Comparison of ENCODE assay signal across 18 cellular contexts in the genomic region with DNA sequence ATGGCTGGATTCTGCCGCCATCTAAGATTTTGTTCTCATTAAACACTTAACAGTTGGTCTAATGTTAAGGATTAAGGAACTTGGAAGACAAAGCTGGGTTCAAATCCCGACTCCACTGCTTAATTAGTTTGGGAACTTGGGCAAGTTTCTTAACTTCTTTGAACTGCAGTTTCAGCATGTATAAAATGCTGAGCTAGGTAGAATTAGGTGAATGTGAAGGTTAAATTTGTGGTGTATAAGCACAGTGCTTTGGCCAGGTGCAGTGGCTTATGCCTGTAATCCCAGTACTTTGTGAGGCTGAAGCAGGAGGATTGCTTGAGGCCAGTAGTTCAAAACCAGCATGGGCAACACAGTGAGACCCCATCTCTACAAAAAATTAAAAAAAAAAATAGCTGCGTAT.
A peak's percentile ranks its signal among the peaks of the same experiment; 100 is the strongest.
DNase-seq lines count a peak whose midpoint lies in the region; ATAC-seq and TF ChIP-seq lines count a peak whose summit lies in the region.
"Had no signal": no experiment of that assay in that cellular context is flagged by ENCODE, and none has a peak within 500 bp of the region (broad histone marks: within the 10 kb centered on the region; RNA-seq: fewer than 3 reads in every experiment).

No MANE protein-coding gene starts in this region.

- DNase-seq in MCF 10A (ENCODE audit: unreplicated experiment) (no peak), mammary epithelial cell (no peak), MM.1S (peak; percentile 27), endothelial cell (ENCODE audit: low spot score) (no peak), UCSD-AML1 (lab: John Stamatoyannopoulos, UW; ENCODE audit: unreplicated experiment) (no peak)
- DNase-seq: AML-193; Caco-2; CD8-positive, alpha-beta memory T cell; DMS53; GF-D8; GM23248 had no signal

- no peaks in the 10 kb centered on the region for H3K27me3 Mint-ChIP-seq in MCF 10A (ENCODE audit: insufficient read depth, unreplicated experiment)
- no peaks in the 10 kb centered on the region for H3K27me3 Mint-ChIP-seq in nephron (ENCODE audit: low read depth)
- H3K27me3 Mint-ChIP-seq in endothelial cell (ENCODE audit: unreplicated experiment), result peaks cover 2% of the 10 kb centered on the region
- H3K27me3 Mint-ChIP-seq: IgD-negative memory B cell had no signal

- H3K27ac Mint-ChIP-seq in MCF 10A (ENCODE audit: low read depth, unreplicated experiment), result peak overlapping the region; percentile 16
- peak overlapping the region; percentile 11 to 94 (median 46) for H3K27ac Mint-ChIP-seq in nephron
- no peak overlapping the region for H3K27ac Mint-ChIP-seq in endothelial cell (ENCODE audit: unreplicated experiment)
- H3K27ac Mint-ChIP-seq: CD8-positive, alpha-beta memory T cell; IgD-negative memory B cell had no signal

- in situ Hi-C loops in mammary epithelial cell (cut with MboI; ENCODE audit: low sequenced_read_pairs in 2 of 2), result no loop called here

- BruUV-seq in MCF 10A (replicated peaks; lab: Mats Ljungman, UMichigan), result no TSS peak
- BruUV-seq in mammary epithelial cell (replicated peaks; lab: Mats Ljungman, UMichigan), result no TSS peak

- H3K27me3 ChIP-seq in mammary epithelial cell (ENCODE audit: insufficient read depth, low read length) (no peaks in the 10 kb centered on the region), MM.1S (replicated peaks; ENCODE audit: insufficient read depth, low read length) (no peaks in the 10 kb centered on the region), stomach smooth muscle (ENCODE audit: control insufficient read depth in 1 of 2, insufficient read depth in 2 of 2, low read length in 2 of 2) (no peaks in the 10 kb centered on the region)
- H3K27me3 ChIP-seq: BLaER1 had no signal

- H3K36me3 ChIP-seq in mammary epithelial cell (ENCODE audit: insufficient read depth, low read length), result no peaks in the 10 kb centered on the region
- H3K36me3 ChIP-seq in MM.1S (replicated peaks; ENCODE audit: insufficient read depth, low read length), result no peaks in the 10 kb centered on the region
- H3K36me3 ChIP-seq in stomach smooth muscle (ENCODE audit: control insufficient read depth in 2 of 2, insufficient read depth in 2 of 2, low read length in 2 of 2), result no peaks in the 10 kb centered on the region
- H3K36me3 ChIP-seq: BLaER1 had no signal

- H4K20me1 ChIP-seq in mammary epithelial cell (ENCODE audit: insufficient read depth, low read length) (no peaks in the 10 kb centered on the region), MM.1S (ENCODE audit: insufficient read depth, low read length) (no peaks in the 10 kb centered on the region)
- H4K20me1 ChIP-seq: BLaER1 had no signal

- no peaks in the 10 kb centered on the region for H3K9me2 ChIP-seq in MM.1S (replicated peaks; ENCODE audit: insufficient read depth, low read length)

- no peak overlapping the region for H3K27ac ChIP-seq in mammary epithelial cell (ENCODE audit: insufficient read depth, low read depth, low read length)
- H3K27ac ChIP-seq in MM.1S (ENCODE audit: low read length), result peak overlapping the region; percentile 2; the same call in 1 of the 2 replicates
- peak overlapping the region; percentile 77 for H3K27ac ChIP-seq in stomach smooth muscle (ENCODE audit: low read length)
- H3K27ac ChIP-seq: 22Rv1, GM23248 had no signal

- WGBS in mammary epithelial cell (ENCODE audit: low coverage, missing lambda C conversion rate), result 84% methylated on average over 3 of the region's 3 CpGs

- H3F3A ChIP-seq in MM.1S (ENCODE audit: insufficient read depth, low read length), result peaks cover 12% of the 10 kb centered on the region

- H3K4me3 ChIP-seq in mammary epithelial cell (replicated peaks in 1 of 3; ENCODE audit: insufficient read depth in 1 of 3, low read depth in 2 of 3, low read length in 3 of 3), result no peak overlapping the region
- no peak overlapping the region for H3K4me3 ChIP-seq in MM.1S (ENCODE audit: low read length)
- H3K4me3 ChIP-seq in stomach smooth muscle (ENCODE audit: low read length in 2 of 2), result no peak overlapping the region
- H3K4me3 ChIP-seq: BLaER1, GM23248 had no signal

- H2AFZ ChIP-seq in mammary epithelial cell (ENCODE audit: low read depth, low read length) (no peak overlapping the region), MM.1S (ENCODE audit: low read length) (no peak overlapping the region)
- H2AFZ ChIP-seq: GM23248 had no signal

- H3K9me3 Mint-ChIP-seq in MCF 10A (ENCODE audit: unreplicated experiment) (no peaks in the 10 kb centered on the region), nephron (no peaks in the 10 kb centered on the region), endothelial cell (ENCODE audit: unreplicated experiment) (no peaks in the 10 kb centered on the region)
- H3K9me3 Mint-ChIP-seq: CD8-positive, alpha-beta memory T cell had no signal

- no peak overlapping the region for H3K4me3 Mint-ChIP-seq in MCF 10A (ENCODE audit: unreplicated experiment)
- no peak overlapping the region for H3K4me3 Mint-ChIP-seq in nephron
- no peak overlapping the region for H3K4me3 Mint-ChIP-seq in endothelial cell (ENCODE audit: unreplicated experiment)
- H3K4me3 Mint-ChIP-seq: CD8-positive, alpha-beta memory T cell; IgD-negative memory B cell had no signal

- dilution Hi-C loops in mammary epithelial cell (cut with HindIII; ENCODE audit: low sequenced_read_pairs), result no loop called here

- TF ChIP-seq CTCF in MCF 10A (IDR thresholded peaks at IDR 0.05; ENCODE audit: unreplicated experiment), result no peak
- TF ChIP-seq CTCF in mammary epithelial cell (conservative IDR thresholded peaks at IDR 0.05 in 1 of 2, IDR thresholded peaks at IDR 0.05 in 1 of 2; ENCODE audit: extremely low read depth in 1 of 2, insufficient read depth in 1 of 2, low read depth in 1 of 2, low read length in 2 of 2), result no peak
- TF ChIP-seq CTCF in MM.1S (IDR thresholded peaks at IDR 0.05; ENCODE audit: low read length), result no peak
- no peak for TF ChIP-seq CTCF in nephron (IDR thresholded peaks at IDR 0.05; ENCODE audit: unreplicated experiment in 3 of 3)
- no peak for TF ChIP-seq CTCF in endothelial cell (IDR thresholded peaks at IDR 0.05; ENCODE audit: unreplicated experiment)

- POLR2A ChIA-PET in MCF 10A (lab: Yijun Ruan, JAX), result interaction anchor here (1.1 to 2.1 kb wide), 2 partner anchors 10 to 20 kb away, joined by 3 to 8 read pairs; no protein-coding TSS in a partner anchor

- H3K9me3 ChIP-seq in mammary epithelial cell (replicated peaks; ENCODE audit: insufficient read depth, low read length) (no peaks in the 10 kb centered on the region), MM.1S (replicated peaks; ENCODE audit: insufficient read depth, low read length) (no peaks in the 10 kb centered on the region), stomach smooth muscle (ENCODE audit: control insufficient read depth in 2 of 2, low read length in 2 of 2) (no peaks in the 10 kb centered on the region)
- H3K9me3 ChIP-seq: BLaER1, Caco-2 had no signal

- no peak for ATAC-seq in GM21447 (IDR thresholded peaks at IDR 0.05; ENCODE audit: unreplicated experiment)
- ATAC-seq: HCT116 had no signal

- H3K9ac ChIP-seq in mammary epithelial cell (ENCODE audit: insufficient read depth, low read length), result no peak overlapping the region
- H3K9ac ChIP-seq in MM.1S (ENCODE audit: low read length), result no peak overlapping the region
- no peak overlapping the region for H3K9ac ChIP-seq in stomach smooth muscle (ENCODE audit: low read length in 2 of 2)
- H3K9ac ChIP-seq: BLaER1, GM23248 had no signal

- peaks cover 24% of the 10 kb centered on the region for H3K4me1 Mint-ChIP-seq in MCF 10A (ENCODE audit: insufficient read depth, unreplicated experiment)
- H3K4me1 Mint-ChIP-seq in nephron, result peaks cover 47% of the 10 kb centered on the region
- peaks cover 31% of the 10 kb centered on the region for H3K4me1 Mint-ChIP-seq in endothelial cell (ENCODE audit: unreplicated experiment)

- H3K4me1 ChIP-seq in mammary epithelial cell (ENCODE audit: insufficient read depth, low read length) (peaks cover 30% of the 10 kb centered on the region), MM.1S (ENCODE audit: low read length) (peaks cover 31% of the 10 kb centered on the region), stomach smooth muscle (ENCODE audit: control insufficient read depth, insufficient read depth, low read length) (peaks cover 42% of the 10 kb centered on the region)

- CTCF ChIA-PET in MCF 10A (lab: Yijun Ruan, JAX), result interaction anchor here (0.8 to 1.1 kb wide), 3 partner anchors 10 to 44 kb away, joined by 3 to 5 read pairs (median 3); no protein-coding TSS in a partner anchor
- CTCF ChIA-PET in mammary epithelial cell (lab: Charles Lee; ENCODE audit: low non-redundant PET), result no interaction called here

- H3K36me3 Mint-ChIP-seq in MCF 10A (ENCODE audit: insufficient read depth, unreplicated experiment) (peaks cover 7% of the 10 kb centered on the region), nephron (ENCODE audit: low read depth) (no peaks in the 10 kb centered on the region), endothelial cell (ENCODE audit: low read depth, unreplicated experiment) (no peaks in the 10 kb centered on the region)
- H3K36me3 Mint-ChIP-seq: CD8-positive, alpha-beta memory T cell; IgD-negative memory B cell had no signal

- no peak overlapping the region for H3K4me2 ChIP-seq in mammary epithelial cell (ENCODE audit: insufficient read depth, low read depth, low read length)
- no peak overlapping the region for H3K4me2 ChIP-seq in MM.1S (ENCODE audit: low read depth, low read length)

- H3K79me2 ChIP-seq in mammary epithelial cell (ENCODE audit: insufficient read depth, low read length) (peaks cover 85% of the 10 kb centered on the region), MM.1S (ENCODE audit: low read length) (peaks cover 85% of the 10 kb centered on the region)

- intact Hi-C loops in MCF 10A (cut with micrococcal nuclease) (no loop called here), mammary epithelial cell (cut with micrococcal nuclease) (no loop called here)
